1 cellular context compared by ENCODE assay signal in genomic region chr17:75753514-75754377, GRCh38.
TF ChIP-seq lines count a peak whose summit lies in the region.

No MANE protein-coding gene starts in this region.

TF ChIP-seq in HepG2, 621 proteins besides CTCF, POLR2A, EP300 and RAD21 (continued from another document and continues in another):
- peak; percentile 29; the same call in 1 of the 2 replicates for TF ChIP-seq KMT2A (CRISPR knock-in tag; IDR thresholded peaks at IDR 0.05)
- TF ChIP-seq BRF2 (CRISPR knock-in tag; IDR thresholded peaks at IDR 0.05): peak; percentile 97
- peak; percentile 90 for TF ChIP-seq BHLHE40 (IDR thresholded peaks at IDR 0.05; ENCODE audit: low read length)
- peak; percentile 72; the same call in 1 of the 3 replicates for TF ChIP-seq MXI1 (IDR thresholded peaks at IDR 0.05; ENCODE audit: borderline replicate concordance, low read depth, low read length)
- TF ChIP-seq, protein P1, sequence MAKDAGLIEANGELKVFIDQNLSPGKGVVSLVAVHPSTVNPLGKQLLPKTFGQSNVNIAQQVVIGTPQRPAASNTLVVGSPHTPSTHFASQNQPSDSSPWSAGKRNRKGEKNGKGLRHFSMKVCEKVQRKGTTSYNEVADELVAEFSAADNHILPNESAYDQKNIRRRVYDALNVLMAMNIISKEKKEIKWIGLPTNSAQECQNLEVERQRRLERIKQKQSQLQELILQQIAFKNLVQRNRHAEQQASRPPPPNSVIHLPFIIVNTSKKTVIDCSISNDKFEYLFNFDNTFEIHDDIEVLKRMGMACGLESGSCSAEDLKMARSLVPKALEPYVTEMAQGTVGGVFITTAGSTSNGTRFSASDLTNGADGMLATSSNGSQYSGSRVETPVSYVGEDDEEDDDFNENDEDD (CRISPR knock-in tag; IDR thresholded peaks at IDR 0.05; ENCODE audit: borderline replicate concordance): peak; percentile 96
- peak; percentile 90 for TF ChIP-seq ZNF670 (CRISPR knock-in tag; IDR thresholded peaks at IDR 0.05; ENCODE audit: borderline replicate concordance)
- TF ChIP-seq U2AF1 (optimal IDR thresholded peaks at IDR 0.05; ENCODE audit: low read depth, low read length): no peak
- 0 out of 2 replicates have a peak, but pooled peaks have one; percentile 32 for TF ChIP-seq KDM2A (CRISPR knock-in tag; IDR thresholded peaks at IDR 0.05; ENCODE audit: borderline replicate concordance, low read depth)
- peak; percentile 91; the same call in 1 of the 2 replicates for TF ChIP-seq PAX8 (CRISPR knock-in tag; IDR thresholded peaks at IDR 0.05; ENCODE audit: borderline replicate concordance)
- peak; percentile 96 for TF ChIP-seq CENPT (CRISPR knock-in tag; IDR thresholded peaks at IDR 0.05; ENCODE audit: low read depth)
- 0 out of 2 replicates have a peak, but pooled peaks have one; percentile 59 for TF ChIP-seq ZNF383 (CRISPR knock-in tag; IDR thresholded peaks at IDR 0.05; ENCODE audit: borderline replicate concordance)
- TF ChIP-seq HNRNPK (IDR thresholded peaks at IDR 0.05; ENCODE audit: low read depth, low read length, poor library complexity, severe bottlenecking): peak; percentile 72
- peak; percentile 89 for TF ChIP-seq RFXAP (CRISPR knock-in tag; IDR thresholded peaks at IDR 0.05; ENCODE audit: borderline replicate concordance)
- no peak for TF ChIP-seq SMARCE1 (IDR thresholded peaks at IDR 0.05; ENCODE audit: borderline replicate concordance)
- no peak for TF ChIP-seq HNF1A (IDR thresholded peaks at IDR 0.05; ENCODE audit: low read depth)
- TF ChIP-seq HNF1A (CRISPR knock-in tag; IDR thresholded peaks at IDR 0.05; ENCODE audit: borderline replicate concordance): no peak
- peak; percentile 97 for TF ChIP-seq ZNF451 (CRISPR knock-in tag; IDR thresholded peaks at IDR 0.05)
- TF ChIP-seq HNRNPH1 (optimal IDR thresholded peaks at IDR 0.05; ENCODE audit: low read depth, low read length): no peak
- peak; percentile 58 for TF ChIP-seq NFKB2 (CRISPR knock-in tag; IDR thresholded peaks at IDR 0.05; ENCODE audit: borderline replicate concordance)
- no peak for TF ChIP-seq LCORL (IDR thresholded peaks at IDR 0.05)
- TF ChIP-seq LCORL (CRISPR knock-in tag; IDR thresholded peaks at IDR 0.05): 0 out of 2 replicates have a peak, but pooled peaks have one; percentile 19
- no peak for TF ChIP-seq ZNF260 (CRISPR knock-in tag; IDR thresholded peaks at IDR 0.05; ENCODE audit: borderline replicate concordance, low read depth)
- TF ChIP-seq TRIM24 (CRISPR knock-in tag; IDR thresholded peaks at IDR 0.05): no peak
- TF ChIP-seq ELF3 (CRISPR knock-in tag; IDR thresholded peaks at IDR 0.05): peak; percentile 74
- peak; percentile 75 for TF ChIP-seq XRCC5 (optimal IDR thresholded peaks at IDR 0.05; ENCODE audit: low read length)
- TF ChIP-seq BRD4 (CRISPR knock-in tag; IDR thresholded peaks at IDR 0.05): peak; percentile 83
- TF ChIP-seq RFXANK (CRISPR knock-in tag; IDR thresholded peaks at IDR 0.05): no peak
- TF ChIP-seq, protein P2, sequence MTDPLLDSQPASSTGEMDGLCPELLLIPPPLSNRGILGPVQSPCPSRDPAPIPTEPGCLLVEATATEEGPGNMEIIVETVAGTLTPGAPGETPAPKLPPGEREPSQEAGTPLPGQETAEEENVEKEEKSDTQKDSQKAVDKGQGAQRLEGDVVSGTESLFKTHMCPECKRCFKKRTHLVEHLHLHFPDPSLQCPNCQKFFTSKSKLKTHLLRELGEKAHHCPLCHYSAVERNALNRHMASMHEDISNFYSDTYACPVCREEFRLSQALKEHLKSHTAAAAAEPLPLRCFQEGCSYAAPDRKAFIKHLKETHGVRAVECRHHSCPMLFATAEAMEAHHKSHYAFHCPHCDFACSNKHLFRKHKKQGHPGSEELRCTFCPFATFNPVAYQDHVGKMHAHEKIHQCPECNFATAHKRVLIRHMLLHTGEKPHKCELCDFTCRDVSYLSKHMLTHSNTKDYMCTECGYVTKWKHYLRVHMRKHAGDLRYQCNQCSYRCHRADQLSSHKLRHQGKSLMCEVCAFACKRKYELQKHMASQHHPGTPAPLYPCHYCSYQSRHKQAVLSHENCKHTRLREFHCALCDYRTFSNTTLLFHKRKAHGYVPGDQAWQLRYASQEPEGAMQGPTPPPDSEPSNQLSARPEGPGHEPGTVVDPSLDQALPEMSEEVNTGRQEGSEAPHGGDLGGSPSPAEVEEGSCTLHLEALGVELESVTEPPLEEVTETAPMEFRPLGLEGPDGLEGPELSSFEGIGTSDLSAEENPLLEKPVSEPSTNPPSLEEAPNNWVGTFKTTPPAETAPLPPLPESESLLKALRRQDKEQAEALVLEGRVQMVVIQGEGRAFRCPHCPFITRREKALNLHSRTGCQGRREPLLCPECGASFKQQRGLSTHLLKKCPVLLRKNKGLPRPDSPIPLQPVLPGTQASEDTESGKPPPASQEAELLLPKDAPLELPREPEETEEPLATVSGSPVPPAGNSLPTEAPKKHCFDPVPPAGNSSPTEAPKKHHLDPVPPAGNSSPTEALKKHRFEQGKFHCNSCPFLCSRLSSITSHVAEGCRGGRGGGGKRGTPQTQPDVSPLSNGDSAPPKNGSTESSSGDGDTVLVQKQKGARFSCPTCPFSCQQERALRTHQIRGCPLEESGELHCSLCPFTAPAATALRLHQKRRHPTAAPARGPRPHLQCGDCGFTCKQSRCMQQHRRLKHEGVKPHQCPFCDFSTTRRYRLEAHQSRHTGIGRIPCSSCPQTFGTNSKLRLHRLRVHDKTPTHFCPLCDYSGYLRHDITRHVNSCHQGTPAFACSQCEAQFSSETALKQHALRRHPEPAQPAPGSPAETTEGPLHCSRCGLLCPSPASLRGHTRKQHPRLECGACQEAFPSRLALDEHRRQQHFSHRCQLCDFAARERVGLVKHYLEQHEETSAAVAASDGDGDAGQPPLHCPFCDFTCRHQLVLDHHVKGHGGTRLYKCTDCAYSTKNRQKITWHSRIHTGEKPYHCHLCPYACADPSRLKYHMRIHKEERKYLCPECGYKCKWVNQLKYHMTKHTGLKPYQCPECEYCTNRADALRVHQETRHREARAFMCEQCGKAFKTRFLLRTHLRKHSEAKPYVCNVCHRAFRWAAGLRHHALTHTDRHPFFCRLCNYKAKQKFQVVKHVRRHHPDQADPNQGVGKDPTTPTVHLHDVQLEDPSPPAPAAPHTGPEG (CRISPR knock-in tag; IDR thresholded peaks at IDR 0.05): peak; percentile 86
- TF ChIP-seq, protein P3, sequence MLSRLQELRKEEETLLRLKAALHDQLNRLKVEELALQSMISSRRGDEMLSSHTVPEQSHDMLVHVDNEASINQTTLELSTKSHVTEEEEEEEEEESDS (CRISPR knock-in tag; IDR thresholded peaks at IDR 0.05; ENCODE audit: borderline replicate concordance): peak; percentile 95; the same call in 1 of the 2 replicates
- peak; percentile 11 for TF ChIP-seq CBX1 (IDR thresholded peaks at IDR 0.05; ENCODE audit: low read depth)
- peak; percentile 57; the same call in 1 of the 2 replicates for TF ChIP-seq MLX (CRISPR knock-in tag; IDR thresholded peaks at IDR 0.05)
- TF ChIP-seq ESRRA (CRISPR knock-in tag; IDR thresholded peaks at IDR 0.05; ENCODE audit: low read depth): peak; percentile 59; the same call in 1 of the 2 replicates
- peak; percentile 72; the same call in 1 of the 2 replicates for TF ChIP-seq MXD1 (CRISPR knock-in tag; IDR thresholded peaks at IDR 0.05)
- TF ChIP-seq CBX2 (IDR thresholded peaks at IDR 0.05; ENCODE audit: low read depth, low read length): no peak
- TF ChIP-seq CBX2 (CRISPR knock-in tag; IDR thresholded peaks at IDR 0.05; ENCODE audit: low read depth): no peak
- TF ChIP-seq WIZ (CRISPR knock-in tag; IDR thresholded peaks at IDR 0.05): no peak; the same call in 1 of the 2 replicates
- TF ChIP-seq ATF5 (CRISPR knock-in tag; IDR thresholded peaks at IDR 0.05; ENCODE audit: low read depth): no peak
- no peak for TF ChIP-seq PHB2 (IDR thresholded peaks at IDR 0.05; ENCODE audit: partially characterized antibody)
- TF ChIP-seq ZNF598 (CRISPR knock-in tag; IDR thresholded peaks at IDR 0.05; ENCODE audit: borderline replicate concordance): no peak
- TF ChIP-seq RAD51 (IDR thresholded peaks at IDR 0.05; ENCODE audit: borderline replicate concordance): no peak
- no peak for TF ChIP-seq ZNF34 (CRISPR knock-in tag; IDR thresholded peaks at IDR 0.05; ENCODE audit: borderline replicate concordance)
- TF ChIP-seq TMF1 (CRISPR knock-in tag; IDR thresholded peaks at IDR 0.05; ENCODE audit: low read depth): peak; percentile 98
- peak; percentile 14; the same call in 1 of the 2 replicates for TF ChIP-seq CEBPG (CRISPR knock-in tag; IDR thresholded peaks at IDR 0.05)
- peak; percentile 89 for TF ChIP-seq BORCS8-MEF2B (CRISPR knock-in tag; IDR thresholded peaks at IDR 0.05)
- peak; percentile 70 for TF ChIP-seq HDAC1 (CRISPR knock-in tag; IDR thresholded peaks at IDR 0.05)
- peak; percentile 84; the same call in 1 of the 2 replicates for TF ChIP-seq HOXD1 (CRISPR knock-in tag; IDR thresholded peaks at IDR 0.05)
- peak; percentile 74 for TF ChIP-seq ZNF792 (CRISPR knock-in tag; IDR thresholded peaks at IDR 0.05)
- no peak for TF ChIP-seq SOX13 (IDR thresholded peaks at IDR 0.05)
- peak in 1 of 2 experiments; percentile 10; a peak in 1 of 4 replicates for TF ChIP-seq SOX13 (CRISPR knock-in tag; conservative IDR thresholded peaks at IDR 0.05 in 1 of 2, IDR thresholded peaks at IDR 0.05 in 1 of 2)
- 0 out of 2 replicates have a peak, but pooled peaks have one; percentile 45 for TF ChIP-seq ZNF225 (CRISPR knock-in tag; IDR thresholded peaks at IDR 0.05)
